24 cellular contexts compared by ENCODE assay signal in the genomic region with DNA sequence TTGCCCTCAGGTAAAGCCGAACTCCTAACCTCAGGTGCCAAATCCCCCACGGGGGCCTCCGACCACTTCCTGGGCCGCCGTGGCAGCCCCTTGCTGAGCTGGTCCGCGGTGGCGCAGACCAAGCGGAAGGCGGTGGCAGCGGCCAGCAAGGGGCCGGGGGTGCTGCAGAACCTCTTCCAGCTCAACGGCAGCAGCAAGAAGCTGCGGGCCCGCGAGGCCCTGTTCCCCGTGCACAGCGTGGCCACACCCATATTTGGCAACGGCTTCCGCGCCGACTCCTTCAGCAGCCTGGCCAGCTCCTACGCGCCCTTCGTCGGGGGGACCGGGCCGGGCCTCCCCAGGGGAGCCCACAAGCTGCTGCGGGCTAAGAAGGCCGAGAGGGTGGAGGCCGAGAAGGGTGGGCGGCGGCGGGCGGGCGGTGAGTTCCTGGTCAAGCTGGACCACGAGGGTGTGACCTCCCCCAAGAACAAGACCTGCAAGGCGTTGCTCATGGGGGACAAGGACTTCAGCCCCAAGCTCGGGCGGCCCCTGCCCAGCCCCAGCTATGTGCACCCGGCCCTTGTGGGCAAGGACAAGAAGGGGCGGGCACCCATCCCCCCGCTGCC. TPM values are rescaled to one million over a fixed set of nuclear protein-coding genes. Genes with fewer than 3 reads are reported as not detected.
DNase-seq lines count a peak whose midpoint lies in the region; ATAC-seq and TF ChIP-seq lines count a peak whose summit lies in the region.
"Had no signal": no experiment of that assay in that cellular context is flagged by ENCODE, and none has a peak within 500 bp of the region (broad histone marks: within the 10 kb centered on the region; RNA-seq: fewer than 3 reads in every experiment).

No MANE protein-coding gene starts in this region.

- peak; percentile 26 for DNase-seq in SIG-M5 treated with dmso at 0.1 percent for 504 hours (lab: John Stamatoyannopoulos, UW; ENCODE audit: unreplicated experiment)
- DNase-seq in SIG-M5 (lab: John Stamatoyannopoulos, UW) = no peak
- peak; percentile 12 for DNase-seq in NCI-H526 treated with DMSO at 0.1 percent for 48 hours (lab: John Stamatoyannopoulos, UW)
- DNase-seq in foreskin keratinocyte = no peak
- no peak for DNase-seq in stimulated activated CD4-positive, alpha-beta T cell treated with anti-CD3 and anti-CD28 coated beads, Interleukin-1b, Interleukin-23, amount 100 ng/mL, for 48 hours
- no peak for DNase-seq in activated CD4-positive, alpha-beta T cell treated with anti-CD3 and anti-CD28 coated beads, Interleukin-2, amount 10 ng/mL, durations not matched to agents 7 days and 5 days
- DNase-seq: activated CD4-positive, alpha-beta T cell treated with anti-CD3 and anti-CD28 coated beads for 4 hours; activated gamma-delta T cell; erythroblast; gastrocnemius medialis; GF-D8; NCI-H1436; NCI-H2171 treated with DMSO at 0.1 percent for 48 hours; NCI-H748 treated with DMSO at 0.1 percent for 48 hours; pancreas; SK-N-SH; stimulated activated CD4-positive, alpha-beta T cell treated with anti-CD3 and anti-CD28 coated beads, Interleukin-2, amount 100 ng/mL, for 24 hours; transverse colon had no signal

- peak overlapping the region; percentile 51 to 57 for H3K4me3 ChIP-seq in neutrophil (ENCODE audit: low read depth in 1 of 2, low read length in 1 of 2)
- H3K4me3 ChIP-seq: adrenal gland, gastrocnemius medialis, HAP-1, pancreas, transverse colon had no signal

- ATAC-seq in foreskin keratinocyte (peak; percentile 20), GM19455 (IDR thresholded peaks at IDR 0.05; ENCODE audit: unreplicated experiment) (no peak)
- ATAC-seq: gastrocnemius medialis, Panc1, pancreas had no signal

- H3K27ac Mint-ChIP-seq in activated CD4-positive, alpha-beta T cell treated with anti-CD3 and anti-CD28 coated beads, Interleukin-2, amount 10 ng/mL, durations not matched to agents 7 days and 5 days = no peak overlapping the region
- H3K27ac Mint-ChIP-seq: stimulated activated naive CD8-positive, alpha-beta T cell treated with anti-CD3 and anti-CD28 coated beads, Interleukin-15, Interleukin-2, amounts not matched to agents 100 ng/mL and 50 ng/mL, for 24 hours had no signal

- H3K27me3 ChIP-seq in foreskin keratinocyte = no peaks in the 10 kb centered on the region
- H3K27me3 ChIP-seq in neutrophil = no peaks in the 10 kb centered on the region
- H3K27me3 ChIP-seq: adrenal gland, gastrocnemius medialis, pancreas, transverse colon had no signal

- peaks cover 5% of the 10 kb centered on the region for H3K36me3 ChIP-seq in neutrophil
- H3K36me3 ChIP-seq: HAP-1, pancreas, transverse colon had no signal

- no peak overlapping the region for H3K4me3 Mint-ChIP-seq in activated CD4-positive, alpha-beta T cell treated with anti-CD3 and anti-CD28 coated beads, Interleukin-2, amount 10 ng/mL, durations not matched to agents 7 days and 5 days
- H3K4me3 Mint-ChIP-seq: stimulated activated naive CD8-positive, alpha-beta T cell treated with anti-CD3 and anti-CD28 coated beads, Interleukin-15, Interleukin-2, amounts not matched to agents 100 ng/mL and 50 ng/mL, for 24 hours had no signal

- no peak overlapping the region for H3K27ac ChIP-seq in foreskin keratinocyte
- peak overlapping the region; percentile 69 for H3K27ac ChIP-seq in neutrophil
- H3K27ac ChIP-seq: gastrocnemius medialis, pancreas, transverse colon had no signal

- TF ChIP-seq CTCF in foreskin keratinocyte (conservative IDR thresholded peaks at IDR 0.05) (no peak), neutrophil (IDR thresholded peaks at IDR 0.05) (no peak)

- no peaks in the 10 kb centered on the region for H3K4me1 Mint-ChIP-seq in activated CD4-positive, alpha-beta T cell treated with anti-CD3 and anti-CD28 coated beads, Interleukin-2, amount 10 ng/mL, durations not matched to agents 7 days and 5 days

- CTCF ChIA-PET in activated CD4-positive, alpha-beta T cell treated with anti-CD3 and anti-CD28 coated beads, Interleukin-2, amount 10 ng/mL, durations not matched to agents 7 days and 5 days (lab: Charles Lee) = no interaction called here

- H3K9me3 ChIP-seq in neutrophil = no peaks in the 10 kb centered on the region
- H3K9me3 ChIP-seq: adrenal gland, gastrocnemius medialis, HAP-1, pancreas, SK-N-SH, transverse colon had no signal

- POLR2A ChIA-PET in activated CD4-positive, alpha-beta T cell treated with anti-CD3 and anti-CD28 coated beads, Interleukin-2, amount 10 ng/mL, durations not matched to agents 7 days and 5 days (lab: Charles Lee) = no interaction called here

- H3K9me3 Mint-ChIP-seq in activated CD4-positive, alpha-beta T cell treated with anti-CD3 and anti-CD28 coated beads, Interleukin-2, amount 10 ng/mL, durations not matched to agents 7 days and 5 days = no peaks in the 10 kb centered on the region
- H3K9me3 Mint-ChIP-seq: stimulated activated naive CD8-positive, alpha-beta T cell treated with anti-CD3 and anti-CD28 coated beads, Interleukin-15, Interleukin-2, amounts not matched to agents 100 ng/mL and 50 ng/mL, for 24 hours had no signal

- H3K36me3 Mint-ChIP-seq in activated CD4-positive, alpha-beta T cell treated with anti-CD3 and anti-CD28 coated beads, Interleukin-2, amount 10 ng/mL, durations not matched to agents 7 days and 5 days (ENCODE audit: low read depth) = no peaks in the 10 kb centered on the region

- H3K4me1 ChIP-seq in foreskin keratinocyte = no peaks in the 10 kb centered on the region
- peaks cover 36 to 42% of the 10 kb centered on the region in 2 experiments for H3K4me1 ChIP-seq in neutrophil (ENCODE audit: control insufficient read depth in 1 of 2, insufficient read depth in 1 of 2, low read depth in 1 of 2, low read length in 1 of 2)
- H3K4me1 ChIP-seq: gastrocnemius medialis, HAP-1, pancreas, transverse colon had no signal

- H3K27me3 Mint-ChIP-seq in activated CD4-positive, alpha-beta T cell treated with anti-CD3 and anti-CD28 coated beads, Interleukin-2, amount 10 ng/mL, durations not matched to agents 7 days and 5 days = no peaks in the 10 kb centered on the region
- H3K27me3 Mint-ChIP-seq: stimulated activated naive CD8-positive, alpha-beta T cell treated with anti-CD3 and anti-CD28 coated beads, Interleukin-15, Interleukin-2, amounts not matched to agents 100 ng/mL and 50 ng/mL, for 24 hours had no signal

RNA-seq across cellular contexts. Expression of a gene that starts 51.6 kb away (rescaled TPM):
- total RNA-seq in foreskin keratinocyte = 3,185 and 3,808 TPM in 2 replicates
- polyA plus RNA-seq in foreskin keratinocyte = 3,262 and 3,802 TPM in 2 replicates
- total RNA-seq in activated CD4-positive, alpha-beta T cell treated with anti-CD3 and anti-CD28 coated beads, Interleukin-2, amount 10 ng/mL, durations not matched to agents 7 days and 5 days = 1,000 to 10,000 TPM; 4,611 to 5,328 TPM

Comparison
In these comparisons a context has a peak if more than half of its experiments do, and no peak if none do; other contexts are left out.
1. DNase-seq: peak in SIG-M5 treated with dmso at 0.1 percent for 504 hours (single experiment) and NCI-H526 treated with DMSO at 0.1 percent for 48 hours (single experiment); none in SIG-M5 (single experiment), foreskin keratinocyte (0 of 2), stimulated activated CD4-positive, alpha-beta T cell treated with anti-CD3 and anti-CD28 coated beads, Interleukin-1b, Interleukin-23, amount 100 ng/mL, for 48 hours (single experiment) and activated CD4-positive, alpha-beta T cell treated with anti-CD3 and anti-CD28 coated beads, Interleukin-2, amount 10 ng/mL, durations not matched to agents 7 days and 5 days (single experiment).